Comparison of ENCODE assay signal across 29 cellular contexts in the genomic region with DNA sequence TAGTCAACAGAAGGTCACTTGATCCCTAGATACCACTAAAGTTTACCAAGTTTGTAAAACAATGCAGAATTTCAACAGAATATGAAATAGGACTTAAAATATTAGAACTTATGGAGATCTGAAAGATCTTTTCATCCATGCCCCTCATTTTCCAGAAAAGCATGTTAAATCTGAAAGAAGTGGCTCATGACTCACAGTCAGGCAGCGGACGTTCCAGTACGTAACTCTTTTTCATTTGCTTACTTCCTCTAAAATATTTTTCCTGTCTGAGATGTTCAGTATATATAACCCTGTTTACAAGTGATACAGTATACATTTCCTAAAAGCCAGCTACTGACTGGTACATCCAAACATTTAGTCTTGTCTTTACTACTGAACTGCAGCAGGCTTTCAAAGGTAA. TPM values are rescaled to one million over a fixed set of nuclear protein-coding genes. Genes with fewer than 3 reads are reported as not detected.
DNase-seq lines count a peak whose midpoint lies in the region; ATAC-seq and TF ChIP-seq lines count a peak whose summit lies in the region.
"Had no signal": no experiment of that assay in that cellular context is flagged by ENCODE, and none has a peak within 500 bp of the region (broad histone marks: within the 10 kb centered on the region; RNA-seq: fewer than 3 reads in every experiment).

No MANE protein-coding gene starts in this region.

- TF ChIP-seq CTCF in activated CD8-positive, alpha-beta T cell treated with anti-CD3 and anti-CD28 coated beads for 36 hours (IDR thresholded peaks at IDR 0.05), result no peak

- no peak overlapping the region for H3K4me3 Mint-ChIP-seq in activated CD8-positive, alpha-beta T cell treated with anti-CD3 and anti-CD28 coated beads for 36 hours
- no peak overlapping the region for H3K4me3 Mint-ChIP-seq in activated CD8-positive, alpha-beta T cell treated with anti-CD3 and anti-CD28 coated beads, Interleukin-2, amount 10 ng/mL, durations not matched to agents 7 days and 5 days
- H3K4me3 Mint-ChIP-seq: CD8-positive, alpha-beta memory T cell; GM23338 had no signal

- CTCF ChIA-PET in activated CD8-positive, alpha-beta T cell treated with anti-CD3 and anti-CD28 coated beads for 36 hours (lab: Charles Lee), result no interaction called here
- CTCF ChIA-PET in activated CD8-positive, alpha-beta T cell treated with anti-CD3 and anti-CD28 coated beads, Interleukin-2, amount 10 ng/mL, durations not matched to agents 7 days and 5 days (lab: Charles Lee), result interaction anchor here (1.1 to 1.6 kb wide), 2 partner anchors 11 to 14 kb away, joined by 3 to 4 read pairs; no protein-coding TSS in a partner anchor

- peaks cover 36% of the 10 kb centered on the region for H3K36me3 Mint-ChIP-seq in activated CD8-positive, alpha-beta T cell treated with anti-CD3 and anti-CD28 coated beads for 36 hours (ENCODE audit: low read depth)
- H3K36me3 Mint-ChIP-seq in activated CD8-positive, alpha-beta T cell treated with anti-CD3 and anti-CD28 coated beads, Interleukin-2, amount 10 ng/mL, durations not matched to agents 7 days and 5 days (ENCODE audit: low read depth), result peaks cover 64% of the 10 kb centered on the region

- peaks cover 11% of the 10 kb centered on the region for H3K4me1 Mint-ChIP-seq in activated CD8-positive, alpha-beta T cell treated with anti-CD3 and anti-CD28 coated beads for 36 hours (ENCODE audit: low read depth)
- H3K4me1 Mint-ChIP-seq in activated CD8-positive, alpha-beta T cell treated with anti-CD3 and anti-CD28 coated beads, Interleukin-2, amount 10 ng/mL, durations not matched to agents 7 days and 5 days (ENCODE audit: low read depth), result peaks cover 40% of the 10 kb centered on the region
- H3K4me1 Mint-ChIP-seq: GM23338 had no signal

- no peak for DNase-seq in activated CD8-positive, alpha-beta T cell treated with anti-CD3 and anti-CD28 coated beads for 36 hours
- no peak for DNase-seq in activated CD8-positive, alpha-beta T cell treated with anti-CD3 and anti-CD28 coated beads, Interleukin-2, amount 10 ng/mL, durations not matched to agents 7 days and 5 days
- DNase-seq in CD1c-positive myeloid dendritic cell (ENCODE audit: extremely low spot score) (peak; percentile 51), MV-4-11 (lab: John Stamatoyannopoulos, UW) (peak; percentile 46), dermis blood vessel endothelial cell (peak; percentile 13), AG08396 (ENCODE audit: low spot score) (no peak)
- DNase-seq in stimulated activated CD4-positive, alpha-beta T cell treated with anti-CD3 and anti-CD28 coated beads, Interleukin-15, amount 100 ng/mL, for 24 hours, result no peak
- DNase-seq: C1 segment of cervical spinal cord; CD8-positive, alpha-beta memory T cell; DMS 273 treated with DMSO at 0.1 percent for 48 hours; DMS79; EL; GDM1; HCEC 1CT; KBM-7; NCI-H1092 treated with DMSO at 0.1 percent for 48 hours; NCI-H1436; NCI-H187; NCI-H2081 treated with DMSO at 0.1 percent for 48 hours; NCI-H2171; NCI-H226; NCI-H510A; NCI-H69; PC-3; SJCRH30 had no signal

- POLR2A ChIA-PET in activated CD8-positive, alpha-beta T cell treated with anti-CD3 and anti-CD28 coated beads for 36 hours (lab: Charles Lee), result interaction anchor here (0.6 to 1.2 kb wide), 2 partner anchors 11 to 22 kb away, joined by 3 read pairs; partner anchors contain the start of gene FBXW2
- POLR2A ChIA-PET in activated CD8-positive, alpha-beta T cell treated with anti-CD3 and anti-CD28 coated beads, Interleukin-2, amount 10 ng/mL, durations not matched to agents 7 days and 5 days (lab: Charles Lee), result no interaction called here

- no peaks in the 10 kb centered on the region for H3K27me3 Mint-ChIP-seq in activated CD8-positive, alpha-beta T cell treated with anti-CD3 and anti-CD28 coated beads for 36 hours
- no peaks in the 10 kb centered on the region for H3K27me3 Mint-ChIP-seq in activated CD8-positive, alpha-beta T cell treated with anti-CD3 and anti-CD28 coated beads, Interleukin-2, amount 10 ng/mL, durations not matched to agents 7 days and 5 days (ENCODE audit: low read depth)
- H3K27me3 Mint-ChIP-seq: CD8-positive, alpha-beta memory T cell had no signal

- no peaks in the 10 kb centered on the region for H3K9me3 Mint-ChIP-seq in activated CD8-positive, alpha-beta T cell treated with anti-CD3 and anti-CD28 coated beads for 36 hours
- H3K9me3 Mint-ChIP-seq in activated CD8-positive, alpha-beta T cell treated with anti-CD3 and anti-CD28 coated beads, Interleukin-2, amount 10 ng/mL, durations not matched to agents 7 days and 5 days (ENCODE audit: insufficient read depth), result no peaks in the 10 kb centered on the region
- H3K9me3 Mint-ChIP-seq: CD8-positive, alpha-beta memory T cell; GM23338 had no signal

- ATAC-seq in activated CD8-positive, alpha-beta T cell treated with anti-CD3 and anti-CD28 coated beads for 36 hours, result no peak
- ATAC-seq in activated CD8-positive, alpha-beta T cell treated with anti-CD3 and anti-CD28 coated beads, Interleukin-2, amount 10 ng/mL, durations not matched to agents 7 days and 5 days, result no peak
- ATAC-seq: A549, GM12878, GM23338, PC-3, SK-N-SH treated with all-trans-retinoic acid at 6 μM for 48 hours had no signal

- intact Hi-C loops in activated CD8-positive, alpha-beta T cell treated with anti-CD3 and anti-CD28 coated beads for 36 hours (cut with micrococcal nuclease), result no loop called here

- H3K27ac Mint-ChIP-seq in activated CD8-positive, alpha-beta T cell treated with anti-CD3 and anti-CD28 coated beads for 36 hours, result peak overlapping the region; percentile 30
- no peak overlapping the region for H3K27ac Mint-ChIP-seq in activated CD8-positive, alpha-beta T cell treated with anti-CD3 and anti-CD28 coated beads, Interleukin-2, amount 10 ng/mL, durations not matched to agents 7 days and 5 days
- H3K27ac Mint-ChIP-seq: GM23338 had no signal

RNA-seq across cellular contexts. Expression of gene FBXW2, which starts 22.3 kb away (rescaled TPM):
- total RNA-seq in activated CD8-positive, alpha-beta T cell treated with anti-CD3 and anti-CD28 coated beads for 36 hours, result 10 to 100 TPM; 68.8 to 68.9 TPM
- 10 to 100 TPM; 90.0 to 90.9 TPM for total RNA-seq in activated CD8-positive, alpha-beta T cell treated with anti-CD3 and anti-CD28 coated beads, Interleukin-2, amount 10 ng/mL, durations not matched to agents 7 days and 5 days
- total RNA-seq in dermis blood vessel endothelial cell, result 47.5 and 55.7 TPM in 2 replicates

RNA-seq across cellular contexts. Expression of gene MEGF9, which starts 56.7 kb away (rescaled TPM):
- total RNA-seq in activated CD8-positive, alpha-beta T cell treated with anti-CD3 and anti-CD28 coated beads for 36 hours, result 1 to 10 TPM; 3.0 to 3.2 TPM
- total RNA-seq in activated CD8-positive, alpha-beta T cell treated with anti-CD3 and anti-CD28 coated beads, Interleukin-2, amount 10 ng/mL, durations not matched to agents 7 days and 5 days, result 1 to 10 TPM; 6.3 to 6.7 TPM
- 8.7 and 9.7 TPM in 2 replicates for total RNA-seq in dermis blood vessel endothelial cell

Comparison
In these comparisons a context has a peak if more than half of its experiments do, and no peak if none do; other contexts are left out.
1. DNase-seq: peak in CD1c-positive myeloid dendritic cell (single experiment), MV-4-11 (single experiment) and dermis blood vessel endothelial cell (single experiment); none in activated CD8-positive, alpha-beta T cell treated with anti-CD3 and anti-CD28 coated beads for 36 hours (single experiment), activated CD8-positive, alpha-beta T cell treated with anti-CD3 and anti-CD28 coated beads, Interleukin-2, amount 10 ng/mL, durations not matched to agents 7 days and 5 days (single experiment), stimulated activated CD4-positive, alpha-beta T cell treated with anti-CD3 and anti-CD28 coated beads, Interleukin-15, amount 100 ng/mL, for 24 hours (single experiment) and AG08396 (single experiment).